1 cellular context compared by ENCODE assay signal in the genomic region with DNA sequence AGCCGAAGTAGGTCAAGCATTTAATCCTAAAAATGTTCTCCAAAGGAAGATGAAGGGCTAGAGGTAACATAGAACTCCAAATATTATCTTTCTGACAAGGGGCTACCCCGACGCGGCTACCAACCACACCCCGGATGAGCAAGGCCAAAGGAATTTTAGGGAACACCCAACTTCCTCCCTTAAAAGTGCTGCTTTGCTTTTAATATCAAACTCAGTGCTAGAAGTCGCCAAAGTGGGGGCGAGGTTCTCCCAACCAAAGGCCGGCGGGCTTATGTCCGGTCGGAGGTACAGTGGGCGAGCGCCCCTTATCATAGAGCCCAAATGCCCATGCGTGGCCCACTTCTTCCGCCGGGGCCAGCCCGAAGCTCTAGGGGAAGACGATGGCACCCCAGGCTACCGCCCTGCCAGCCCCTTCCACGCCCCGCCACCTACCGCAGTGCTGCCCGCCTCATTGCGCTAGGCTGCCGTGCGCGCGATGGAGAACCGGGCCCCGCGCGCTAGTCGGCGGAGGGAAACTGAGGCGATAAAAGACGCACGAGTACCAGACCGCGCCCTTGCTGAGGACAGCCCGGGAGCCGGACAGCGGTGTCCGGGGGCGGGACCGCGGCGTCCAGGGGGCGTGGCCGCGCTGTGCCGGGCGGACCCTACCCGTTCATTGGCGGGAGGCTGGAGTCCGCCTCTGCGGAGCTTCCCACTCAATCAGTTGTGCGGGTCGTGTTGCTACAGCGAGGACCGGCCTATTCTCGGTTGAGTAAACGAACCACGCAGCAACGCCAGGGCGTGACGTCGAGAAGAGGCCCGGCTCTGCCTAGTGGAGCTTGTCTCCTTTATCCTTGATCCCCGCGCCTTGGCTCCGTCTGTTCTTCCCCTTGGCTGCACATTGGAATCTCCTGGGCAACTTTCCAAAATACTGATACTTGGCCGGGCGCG.
A peak's percentile ranks its signal among the peaks of the same experiment; 100 is the strongest.
TF ChIP-seq lines count a peak whose summit lies in the region.

A gene with protein sequence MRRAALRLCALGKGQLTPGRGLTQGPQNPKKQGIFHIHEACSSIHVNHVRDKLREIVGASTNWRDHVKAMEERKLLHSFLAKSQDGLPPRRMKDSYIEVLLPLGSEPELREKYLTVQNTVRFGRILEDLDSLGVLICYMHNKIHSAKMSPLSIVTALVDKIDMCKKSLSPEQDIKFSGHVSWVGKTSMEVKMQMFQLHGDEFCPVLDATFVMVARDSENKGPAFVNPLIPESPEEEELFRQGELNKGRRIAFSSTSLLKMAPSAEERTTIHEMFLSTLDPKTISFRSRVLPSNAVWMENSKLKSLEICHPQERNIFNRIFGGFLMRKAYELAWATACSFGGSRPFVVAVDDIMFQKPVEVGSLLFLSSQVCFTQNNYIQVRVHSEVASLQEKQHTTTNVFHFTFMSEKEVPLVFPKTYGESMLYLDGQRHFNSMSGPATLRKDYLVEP (minus strand): TSS at position 584 of the 930 bp plus-strand sequence. CDS start 132 bp downstream, at position 452.

TF ChIP-seq in IMR-90, 13 proteins besides CTCF, POLR2A, EP300 and RAD21:
- TF ChIP-seq RCOR1 (IDR thresholded peaks at IDR 0.05; ENCODE audit: insufficient replicate concordance, low read length) = no peak
- TF ChIP-seq MXI1 (IDR thresholded peaks at IDR 0.05; ENCODE audit: borderline replicate concordance, low read depth, low read length) = peak; percentile 58; the same call in 1 of the 2 replicates
- TF ChIP-seq, protein P1, sequence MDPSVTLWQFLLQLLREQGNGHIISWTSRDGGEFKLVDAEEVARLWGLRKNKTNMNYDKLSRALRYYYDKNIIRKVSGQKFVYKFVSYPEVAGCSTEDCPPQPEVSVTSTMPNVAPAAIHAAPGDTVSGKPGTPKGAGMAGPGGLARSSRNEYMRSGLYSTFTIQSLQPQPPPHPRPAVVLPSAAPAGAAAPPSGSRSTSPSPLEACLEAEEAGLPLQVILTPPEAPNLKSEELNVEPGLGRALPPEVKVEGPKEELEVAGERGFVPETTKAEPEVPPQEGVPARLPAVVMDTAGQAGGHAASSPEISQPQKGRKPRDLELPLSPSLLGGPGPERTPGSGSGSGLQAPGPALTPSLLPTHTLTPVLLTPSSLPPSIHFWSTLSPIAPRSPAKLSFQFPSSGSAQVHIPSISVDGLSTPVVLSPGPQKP (IDR thresholded peaks at IDR 0.05; ENCODE audit: borderline replicate concordance, low read depth, low read length) = no peak
- no peak for TF ChIP-seq SMC3 (IDR thresholded peaks at IDR 0.05; ENCODE audit: low read depth, low read length)
- no peak for TF ChIP-seq NFE2L2 (IDR thresholded peaks at IDR 0.05; ENCODE audit: low read depth, low read length)
- no peak for TF ChIP-seq RFX5 (IDR thresholded peaks at IDR 0.05; ENCODE audit: low read depth, low read length)
- no peak for TF ChIP-seq FOS (IDR thresholded peaks at IDR 0.05; ENCODE audit: low read depth, low read length)
- peak; percentile 55 for TF ChIP-seq CEBPB (IDR thresholded peaks at IDR 0.05; ENCODE audit: low read depth, low read length)
TF ChIP-seq in IMR-90: peak in this region for 2.
